ENCODE assay signal across 19 cellular contexts in the genomic region with DNA sequence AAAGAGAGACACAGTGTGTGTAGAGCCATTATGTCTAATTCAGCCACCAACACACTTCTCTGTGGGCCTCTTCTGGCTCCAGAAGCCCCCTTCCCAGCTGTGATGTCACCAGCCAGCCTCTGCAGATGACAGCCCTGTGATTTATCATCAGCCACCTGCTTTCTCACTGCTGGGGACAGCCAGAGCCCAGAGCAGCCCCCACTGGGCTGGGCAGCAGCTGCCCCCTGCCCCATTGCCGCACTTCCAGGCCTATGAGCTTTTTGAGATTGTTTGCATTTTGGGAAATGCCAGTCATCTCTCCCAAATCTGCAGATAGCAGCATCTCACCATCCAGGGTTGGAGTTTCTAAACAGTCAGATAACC. TPM values are rescaled to one million over a fixed set of nuclear protein-coding genes. Genes with fewer than 3 reads are reported as not detected.
DNase-seq lines count a peak whose midpoint lies in the region; ATAC-seq, FAIRE-seq and TF ChIP-seq lines count a peak whose summit lies in the region.
"Had no signal": no experiment of that assay in that cellular context is flagged by ENCODE, and none has a peak within 500 bp of the region (broad histone marks: within the 10 kb centered on the region; RNA-seq: fewer than 3 reads in every experiment).

No MANE protein-coding gene starts in this region.

- H2AK9ac ChIP-seq in IMR-90 (replicated peaks; ENCODE audit: low read depth, low read length, poor library complexity) = no peak overlapping the region

- no peak overlapping the region for H3K14ac ChIP-seq in IMR-90 (replicated peaks; ENCODE audit: low read depth, low read length)

- peak overlapping the region; percentile 3 to 58; a peak in 2 of 4 replicates for H4K8ac ChIP-seq in IMR-90 (ENCODE audit: low read depth in 2 of 2, low read length in 2 of 2)

- H2BK20ac ChIP-seq in IMR-90 (ENCODE audit: low read depth, low read length) = peak overlapping the region; percentile 54; the same call in 1 of the 2 replicates

- peak overlapping the region; percentile 20; the same call in 1 of the 2 replicates for H4K91ac ChIP-seq in IMR-90 (ENCODE audit: insufficient read depth, low read depth, low read length)

- H3K18ac ChIP-seq in IMR-90 (ENCODE audit: low read depth, low read length) = no peak overlapping the region

- no peaks in the 10 kb centered on the region for H3K27me3 Mint-ChIP-seq in neural crest cell (ENCODE audit: low read depth)
- H3K27me3 Mint-ChIP-seq in T-helper 2 cell treated with Interferon-gamma antibody and Interleukin-4, amounts not matched to agents 5 μg/mL and 100 μg/mL, for 36 hours (ENCODE audit: low read depth) = no peaks in the 10 kb centered on the region

- DNase-seq in A549 (ENCODE audit: low read depth in 1 of 2, low spot score in 1 of 2) (no peak), IMR-90 (no peak), K562 (ENCODE audit: extremely low read depth in 1 of 4, low spot score in 3 of 4) (no peak), neural crest cell (ENCODE audit: low read depth, low spot score) (no peak), kidney glomerular epithelial cell (lab: John Stamatoyannopoulos, UW) (no peak), AML-193 (lab: John Stamatoyannopoulos, UW) (no peak)
- DNase-seq in T-helper 2 cell treated with Interferon-gamma antibody and Interleukin-4, amounts not matched to agents 5 μg/mL and 100 μg/mL, for 36 hours (ENCODE audit: low spot score) = no peak
- DNase-seq: ACHN, DMS53, HCEC 1CT, NCI-H1048, NCI-H1436 treated with DMSO at 0.1 percent for 48 hours, NCI-H2081, NCI-H510A treated with DMSO at 0.1 percent for 48 hours, Right ventricle myocardium superior, SW 1271 had no signal

- 100% methylated on average over 1 of the region's 1 CpG for WGBS in A549 (ENCODE audit: missing lambda C conversion rate)
- WGBS in IMR-90 (ENCODE audit: extremely low coverage in 2 of 2, insufficient read length in 1 of 2), 2 experiments = no CpG with 5 or more reads among the region's 1 CpG
- 38% methylated on average over 1 of the region's 1 CpG for WGBS in K562 (ENCODE audit: insufficient coverage, low coverage, missing lambda C conversion rate)

- intact Hi-C loops in IMR-90 (cut with micrococcal nuclease) (no loop called here), K562 (cut with micrococcal nuclease) (no loop called here)

- H3K4me1 Mint-ChIP-seq in neural crest cell = peaks cover 27% of the 10 kb centered on the region
- peaks cover 10% of the 10 kb centered on the region for H3K4me1 Mint-ChIP-seq in T-helper 2 cell treated with Interferon-gamma antibody and Interleukin-4, amounts not matched to agents 5 μg/mL and 100 μg/mL, for 36 hours (ENCODE audit: low read depth)

- BruUV-seq in IMR-90 (replicated peaks; lab: Mats Ljungman, UMichigan) (no TSS peak), K562 (replicated peaks; lab: Mats Ljungman, UMichigan) (no TSS peak)

- H3K9me1 ChIP-seq in IMR-90 (ENCODE audit: insufficient read depth, low read length) (peaks cover 29% of the 10 kb centered on the region), K562 (ENCODE audit: control insufficient read depth, insufficient read depth, low read length) (no peaks in the 10 kb centered on the region)

- H3K4me1 ChIP-seq in A549 (peaks cover 28% of the 10 kb centered on the region), IMR-90 (ENCODE audit: control insufficient read depth, insufficient read depth, low read length) (peaks cover 14% of the 10 kb centered on the region), K562 (replicated peaks in 1 of 2; ENCODE audit: control insufficient read depth in 2 of 2, insufficient read depth in 2 of 2, low read length in 2 of 2) (peaks cover 10 to 13% of the 10 kb centered on the region in 2 experiments)

- H3K56ac ChIP-seq in IMR-90 (ENCODE audit: extremely low read depth, insufficient read depth, low read length) = no peak overlapping the region

- H3K4ac ChIP-seq in IMR-90 (ENCODE audit: low read depth, low read length) = peak overlapping the region; percentile 47; the same call in 1 of the 2 replicates

- H3K27me3 ChIP-seq in IMR-90 (ENCODE audit: control insufficient read depth, insufficient read depth, low read length) (no peaks in the 10 kb centered on the region), K562 (ENCODE audit: control insufficient read depth in 2 of 2, insufficient read depth in 2 of 2, low read length in 2 of 2) (peaks cover 0 to 2% of the 10 kb centered on the region in 2 experiments; a peak in 1 of 5 replicates)

- peak overlapping the region; percentile 48 for H2BK120ac ChIP-seq in IMR-90 (ENCODE audit: low read depth, low read length)

- H3K36me3 Mint-ChIP-seq in neural crest cell (ENCODE audit: low read depth) = no peaks in the 10 kb centered on the region
- H3K36me3 Mint-ChIP-seq in T-helper 2 cell treated with Interferon-gamma antibody and Interleukin-4, amounts not matched to agents 5 μg/mL and 100 μg/mL, for 36 hours (ENCODE audit: low read depth) = no peaks in the 10 kb centered on the region

- CTCF ChIA-PET in A549 (lab: Yijun Ruan, JAX) (interaction anchor here (0.8 to 1.9 kb wide), 4 partner anchors 10 to 22 kb away, joined by 3 to 5 read pairs (median 4); a partner anchor contains a TSS), IMR-90 (lab: Yijun Ruan, JAX) (no interaction called here), K562 (lab: Yijun Ruan, JAX; ENCODE audit: low intra/inter-chr PET ratio) (no interaction called here)

- H2AK5ac ChIP-seq in IMR-90 (ENCODE audit: low read depth, low read length) = peak overlapping the region; percentile 46; the same call in 1 of the 2 replicates

- H3K9me3 Mint-ChIP-seq in neural crest cell = no peaks in the 10 kb centered on the region
- H3K9me3 Mint-ChIP-seq in T-helper 2 cell treated with Interferon-gamma antibody and Interleukin-4, amounts not matched to agents 5 μg/mL and 100 μg/mL, for 36 hours = no peaks in the 10 kb centered on the region

- no peak overlapping the region for H2BK5ac ChIP-seq in IMR-90 (ENCODE audit: low read depth, low read length, poor library complexity, severe bottlenecking)

- TF ChIP-seq CTCF in A549 (IDR thresholded peaks at IDR 0.05) = no peak
- no peak for TF ChIP-seq CTCF in IMR-90 (conservative IDR thresholded peaks at IDR 0.05; ENCODE audit: low read depth, low read length)
- TF ChIP-seq CTCF in K562 (IDR thresholded peaks at IDR 0.05 in 2 of 3, conservative IDR thresholded peaks at IDR 0.05 in 1 of 3; ENCODE audit: insufficient read depth in 2 of 3, low read depth in 1 of 3, low read length in 3 of 3) = no peak
- TF ChIP-seq CTCF in neural crest cell (conservative IDR thresholded peaks at IDR 0.05) = no peak

- FAIRE-seq in A549 (lab: Jason Lieb, UNC) = no peak
- FAIRE-seq in K562 (lab: Jason Lieb, UNC) = no peak

- H3K36me3 ChIP-seq in IMR-90 (ENCODE audit: control insufficient read depth, insufficient read depth, low read length) (no peaks in the 10 kb centered on the region), K562 (ENCODE audit: control insufficient read depth, insufficient read depth, low read length) (no peaks in the 10 kb centered on the region; the same call in 2 of the 3 replicates)

- no peak overlapping the region for H4K5ac ChIP-seq in IMR-90 (ENCODE audit: low read depth, low read length)

- H3K27ac ChIP-seq in A549 (peak overlapping the region; percentile 72 to 83; a peak in 5 of 6 replicates), IMR-90 (ENCODE audit: insufficient read depth, low read length) (no peak overlapping the region), K562 (ENCODE audit: extremely low read depth, low read depth, low read length) (no peak overlapping the region)
- H3K27ac ChIP-seq: KMS-11 had no signal

- H2BK15ac ChIP-seq in IMR-90 (ENCODE audit: low read depth, low read length) = peak overlapping the region; percentile 95; the same call in 1 of the 3 replicates

- ATAC-seq in A549 = no peak
- no peak for ATAC-seq in IMR-90 (ENCODE audit: low read depth)
- no peak for ATAC-seq in K562
- ATAC-seq in activated CD4-positive, CD25-positive, alpha-beta regulatory T cell treated with anti-CD3 and anti-CD28 coated beads, Interleukin-2, amount 50 U/mL, for 24 hours = no peak
- ATAC-seq: Panc1 had no signal

- TF ChIP-seq RAD21 in A549 (conservative IDR thresholded peaks at IDR 0.05 in 1 of 2, IDR thresholded peaks at IDR 0.05 in 1 of 2) = no peak
- TF ChIP-seq RAD21 in IMR-90 (IDR thresholded peaks at IDR 0.05; ENCODE audit: low read length) = no peak
- TF ChIP-seq RAD21 in K562 (CRISPR knock-in tag; conservative IDR thresholded peaks at IDR 0.05 in 1 of 2, IDR thresholded peaks at IDR 0.05 in 1 of 2) = no peak

- H2AFZ ChIP-seq in IMR-90 (replicated peaks; ENCODE audit: low read length, poor library complexity) = no peak overlapping the region
- H2AFZ ChIP-seq in K562 (ENCODE audit: low read depth, low read length) = no peak overlapping the region

- H4K20me1 ChIP-seq in IMR-90 (ENCODE audit: insufficient read depth, low read length) (no peaks in the 10 kb centered on the region), K562 (replicated peaks; ENCODE audit: control insufficient read depth, insufficient read depth, low read length) (no peaks in the 10 kb centered on the region)

- H3K79me2 ChIP-seq in K562 (ENCODE audit: control insufficient read depth, insufficient read depth, low read length) = no peaks in the 10 kb centered on the region

- TF ChIP-seq EP300 in A549 (IDR thresholded peaks at IDR 0.05) = no peak
- TF ChIP-seq EP300 in K562 (IDR thresholded peaks at IDR 0.05; ENCODE audit: low read length) = no peak

- H3K9me3 ChIP-seq in A549 (no peaks in the 10 kb centered on the region), IMR-90 (ENCODE audit: control insufficient read depth, insufficient read depth, low read length) (no peaks in the 10 kb centered on the region), K562 (replicated peaks; ENCODE audit: control insufficient read depth, insufficient read depth, low read depth, low read length) (no peaks in the 10 kb centered on the region)

- H3K79me1 ChIP-seq in IMR-90 (ENCODE audit: low read depth in 1 of 2, low read length in 2 of 2) = no peaks in the 10 kb centered on the region; a peak in 1 of 4 replicates

- in situ Hi-C loops in IMR-90 (cut with MboI; ENCODE audit: low sequenced_read_pairs) (no loop called here), K562 (cut with MboI) (loop anchor here (25.0 kb wide), 1 partner anchor 392 kb away; a partner anchor contains a TSS)

- no peak overlapping the region for H3K23ac ChIP-seq in IMR-90 (ENCODE audit: low read depth, low read length)

- H3K27ac Mint-ChIP-seq in neural crest cell (ENCODE audit: unreplicated experiment) = peak overlapping the region; percentile 8
- no peak overlapping the region for H3K27ac Mint-ChIP-seq in T-helper 2 cell treated with Interferon-gamma antibody and Interleukin-4, amounts not matched to agents 5 μg/mL and 100 μg/mL, for 36 hours

- no peak for TF ChIP-seq POLR2A in A549 (IDR thresholded peaks at IDR 0.05; ENCODE audit: low read length)
- no peak for TF ChIP-seq POLR2A in IMR-90 (IDR thresholded peaks at IDR 0.05; ENCODE audit: low read depth, low read length)
- TF ChIP-seq POLR2A in K562 (conservative IDR thresholded peaks at IDR 0.05) = no peak

- dilution Hi-C loops in IMR-90 (cut with HindIII; ENCODE audit: low sequenced_read_pairs, unreplicated experiment) = no loop called here

- H3K4me2 ChIP-seq in A549 = peak overlapping the region; percentile 61; the same call in 2 of the 3 replicates
- H3K4me2 ChIP-seq in IMR-90 (ENCODE audit: low read depth, low read length) = no peak overlapping the region
- H3K4me2 ChIP-seq in K562 (ENCODE audit: insufficient read depth, low read length) = no peak overlapping the region
- H3K4me2 ChIP-seq: KMS-11 had no signal

- H3K4me3 Mint-ChIP-seq in neural crest cell = no peak overlapping the region
- H3K4me3 Mint-ChIP-seq in T-helper 2 cell treated with Interferon-gamma antibody and Interleukin-4, amounts not matched to agents 5 μg/mL and 100 μg/mL, for 36 hours = no peak overlapping the region

- H3K9ac ChIP-seq in IMR-90 (ENCODE audit: low read depth, low read length) = no peak overlapping the region
- no peak overlapping the region for H3K9ac ChIP-seq in K562 (ENCODE audit: insufficient read depth in 1 of 2, low read depth in 2 of 2, low read length in 2 of 2)
- H3K9ac ChIP-seq: KMS-11 had no signal

- no peak overlapping the region for H3K4me3 ChIP-seq in A549
- H3K4me3 ChIP-seq in IMR-90 (ENCODE audit: insufficient read depth, low read depth, low read length) = no peak overlapping the region
- no peak overlapping the region for H3K4me3 ChIP-seq in K562

- POLR2A ChIA-PET in A549 (lab: Yijun Ruan, JAX) (no interaction called here), IMR-90 (lab: Charles Lee; ENCODE audit: unreplicated experiment) (no interaction called here), K562 (lab: Yijun Ruan, JAX) (interaction anchor here (2.3 kb wide), 1 partner anchor 10 kb away, joined by 8 read pairs; no protein-coding TSS in a partner anchor)

RNA-seq across cellular contexts. Expression of a gene that starts 21.9 kb away (rescaled TPM):
- polyA plus RNA-seq in A549 (2011; rRNA removed) = 63.0 and 71.6 TPM in 2 replicates
- polyA plus RNA-seq in A549 (2012; cell fraction: cytosol; rRNA removed) = 33.2 and 35.8 TPM in 2 replicates
- polyA plus RNA-seq in A549 (2012; cell fraction: nucleus; rRNA removed) = 41.9 and 63.5 TPM in 2 replicates
- 65.1 to 79.0 TPM (median 68.5 TPM) in 3 replicates for polyA plus RNA-seq in A549 (2017; fragmentation: RNase III; extraction: RNeasy Plus Mini Kit Qiagen cat#74134 plus additional on column Dnase treatment)
- 15.5 and 20.0 TPM in 2 replicates for polyA minus RNA-seq in A549 (2011; rRNA and poly(A)+ RNA removed)
- total RNA-seq in IMR-90 (2012; rRNA removed) = 26.9 and 29.4 TPM in 2 replicates
- 48.5 and 58.2 TPM in 2 replicates for polyA plus RNA-seq in IMR-90 (2012; rRNA removed)
- polyA plus RNA-seq in IMR-90 (2012; cell fraction: cytosol; rRNA removed) = 17.4 and 21.0 TPM in 2 replicates
- polyA plus RNA-seq in IMR-90 (2012; cell fraction: nucleus; rRNA removed; ENCODE audit: low replicate concordance) = 118 and 306 TPM in 2 replicates
- 54.3 and 76.9 TPM in 2 replicates for total RNA-seq in K562 (2011; cell fraction: chromatin; rRNA removed; ENCODE audit: low replicate concordance)
- 24.7 and 29.5 TPM in 2 replicates for total RNA-seq in K562 (2011; cell fraction: nucleolus; rRNA removed)
- total RNA-seq in K562 (2011; cell fraction: nucleoplasm; rRNA removed) = 41.9 and 47.4 TPM in 2 replicates
- total RNA-seq in K562 (2014; rRNA removed) = 11.9 and 14.7 TPM in 2 replicates
- 13.4 and 14.3 TPM in 2 replicates for total RNA-seq in K562 (2014; rRNA removed; fragmentation: Illumina TruSeq; extraction: Trizol)
- 11.2 and 12.0 TPM in 2 replicates for total RNA-seq in K562 (2015; rRNA removed; fragmentation: Illumina TruSeq; extraction: Trizol)
- 26.9 and 30.2 TPM in 2 replicates for total RNA-seq in K562 (2021)
- 36.0 and 43.5 TPM in 2 replicates for polyA plus RNA-seq in K562 (2011; rRNA removed)
- polyA plus RNA-seq in K562 (2011; cell fraction: cytosol; rRNA removed) = 16.2 and 29.9 TPM in 2 replicates
- 46.7 and 52.7 TPM in 2 replicates for polyA plus RNA-seq in K562 (2011; cell fraction: nucleus; rRNA removed)
- polyA plus RNA-seq in K562 (2012) = 31.3 and 42.9 TPM in 2 replicates
- polyA plus RNA-seq in K562 (2014; fragmentation: Illumina TruSeq; extraction: Trizol) = 37.8 and 38.4 TPM in 2 replicates
- 1 to 10 TPM; 4.4 to 4.9 TPM for polyA plus RNA-seq in K562 (2014; fragmentation: Nextera tagmentation; extraction: Ambion mirVana)
- 39.5 and 45.4 TPM in 2 replicates for polyA plus RNA-seq in K562 (2014; rRNA removed)
- polyA minus RNA-seq in K562 (2011; rRNA and poly(A)+ RNA removed) = 38.4 and 46.9 TPM in 2 replicates
- 11.9 and 17.3 TPM in 2 replicates for polyA minus RNA-seq in K562 (2011; cell fraction: cytosol; rRNA and poly(A)+ RNA removed)
- polyA minus RNA-seq in K562 (2011; cell fraction: nucleus; rRNA and poly(A)+ RNA removed) = 16.7 and 25.8 TPM in 2 replicates
- total RNA-seq in neural crest cell = 57.3 and 58.7 TPM in 2 replicates

Comparison
In these comparisons a context has a peak if more than half of its experiments do, and no peak if none do; other contexts are left out.
1. H3K27ac ChIP-seq: peak in A549 (2 of 2); none in IMR-90 (single experiment) and K562 (single experiment).